ENCODE assay signal across 11 cellular contexts in genomic region chr20:31542201-31542842, GRCh38. TPM values are rescaled to one million over a fixed set of nuclear protein-coding genes. Genes with fewer than 3 reads are reported as not detected.
A peak's percentile ranks its signal among the peaks of the same experiment; 100 is the strongest.
DNase-seq lines count a peak whose midpoint lies in the region; ATAC-seq and TF ChIP-seq lines count a peak whose summit lies in the region.
"Had no signal": no experiment of that assay in that cellular context is flagged by ENCODE, and none has a peak within 500 bp of the region (broad histone marks: within the 10 kb centered on the region; RNA-seq: fewer than 3 reads in every experiment).

No MANE protein-coding gene starts in this region.

- TF ChIP-seq POLR2A in HCT116 (IDR thresholded peaks at IDR 0.05; ENCODE audit: borderline replicate concordance, extremely low read depth, insufficient read depth, insufficient read length) = no peak

- no peak overlapping the region for H2AFZ ChIP-seq in HCT116 (ENCODE audit: low read depth, low read length, poor library complexity, severe bottlenecking)

- CTCF ChIA-PET in HCT116 (lab: Charles Lee) = interaction anchor here (0.9 to 3.2 kb wide), 3 partner anchors 15 to 92 kb away, joined by 3 to 11 read pairs (median 7); no protein-coding TSS in a partner anchor
- CTCF ChIA-PET in Calu3 (lab: Charles Lee) = interaction anchor here (0.8 kb wide), 1 partner anchor 71 kb away, joined by 3 read pairs; no protein-coding TSS in a partner anchor

- H3K27ac Mint-ChIP-seq in activated T-helper 2 cell treated with anti-CD3 and anti-CD28 coated beads, Interferon-gamma antibody, Interleukin-2, Interleukin-4, amounts not matched to agents 10 μg/mL and 5 μg/mL and 100 μg/mL, durations not matched to agents 14 hours and 24 hours and 36 hours = peak overlapping the region; percentile 82
- H3K27ac Mint-ChIP-seq in mesothelial cell of epicardium (peak overlapping the region; percentile 21), Calu3 (ENCODE audit: unreplicated experiment) (no peak overlapping the region)

- H3K36me3 Mint-ChIP-seq in activated T-helper 2 cell treated with anti-CD3 and anti-CD28 coated beads, Interferon-gamma antibody, Interleukin-2, Interleukin-4, amounts not matched to agents 10 μg/mL and 5 μg/mL and 100 μg/mL, durations not matched to agents 14 hours and 24 hours and 36 hours (ENCODE audit: low read depth) = peaks cover 62% of the 10 kb centered on the region
- peaks cover 19% of the 10 kb centered on the region for H3K36me3 Mint-ChIP-seq in mesothelial cell of epicardium
- H3K36me3 Mint-ChIP-seq in Calu3 (ENCODE audit: insufficient read depth, unreplicated experiment) = peaks cover 62% of the 10 kb centered on the region

- no peak overlapping the region for H3K4me2 ChIP-seq in HCT116 (ENCODE audit: low read length)

- no peaks in the 10 kb centered on the region for H3K27me3 Mint-ChIP-seq in activated T-helper 2 cell treated with anti-CD3 and anti-CD28 coated beads, Interferon-gamma antibody, Interleukin-2, Interleukin-4, amounts not matched to agents 10 μg/mL and 5 μg/mL and 100 μg/mL, durations not matched to agents 14 hours and 24 hours and 36 hours (ENCODE audit: low read depth)
- H3K27me3 Mint-ChIP-seq in mesothelial cell of epicardium (ENCODE audit: low read depth) = no peaks in the 10 kb centered on the region
- no peaks in the 10 kb centered on the region for H3K27me3 Mint-ChIP-seq in Calu3 (ENCODE audit: unreplicated experiment)

- H3K9ac ChIP-seq in HCT116 (ENCODE audit: low read length) = no peak overlapping the region

- no peaks in the 10 kb centered on the region for H3K9me3 Mint-ChIP-seq in activated T-helper 2 cell treated with anti-CD3 and anti-CD28 coated beads, Interferon-gamma antibody, Interleukin-2, Interleukin-4, amounts not matched to agents 10 μg/mL and 5 μg/mL and 100 μg/mL, durations not matched to agents 14 hours and 24 hours and 36 hours
- H3K9me3 Mint-ChIP-seq in mesothelial cell of epicardium = no peaks in the 10 kb centered on the region
- no peaks in the 10 kb centered on the region for H3K9me3 Mint-ChIP-seq in Calu3 (ENCODE audit: low read depth, unreplicated experiment)

- TF ChIP-seq RAD21 in HCT116 (IDR thresholded peaks at IDR 0.05; ENCODE audit: low read depth) = no peak

- H3K79me2 ChIP-seq in HCT116 (ENCODE audit: insufficient read depth, low read length) = peaks cover 74% of the 10 kb centered on the region

- RAD21 ChIA-PET in HCT116 (lab: Charles Lee; ENCODE audit: low non-redundant PET in 1 of 2, low total read pairs in 2 of 2, uncharacterized antibody in 2 of 2, unreplicated experiment in 2 of 2) = no interaction called here

- peak overlapping the region; percentile 24; the same call in 1 of the 2 replicates for H3K27ac ChIP-seq in HCT116 (ENCODE audit: low read depth, low read length)

- H3K4me3 ChIP-seq in AG10803 (ENCODE audit: low read length) (no peak overlapping the region), HCT116 (replicated peaks in 1 of 2; ENCODE audit: low read depth in 1 of 2, low read length in 2 of 2) (no peak overlapping the region)

- ATAC-seq in HCT116 = no peak
- ATAC-seq in GM18517 (IDR thresholded peaks at IDR 0.05; ENCODE audit: unreplicated experiment) = no peak
- no peak for ATAC-seq in GM19452 (IDR thresholded peaks at IDR 0.05; ENCODE audit: unreplicated experiment)

- POLR2A ChIA-PET in HCT116 (lab: Charles Lee) = interaction anchor here (1.2 kb wide), 1 partner anchor 11 kb away, joined by 4 read pairs; no protein-coding TSS in a partner anchor

- TF ChIP-seq CTCF in AG10803 (conservative IDR thresholded peaks at IDR 0.05; ENCODE audit: low read length) = no peak
- TF ChIP-seq CTCF in HCT116 (IDR thresholded peaks at IDR 0.05 in 2 of 3, conservative IDR thresholded peaks at IDR 0.05 in 1 of 3; ENCODE audit: borderline replicate concordance in 1 of 3, insufficient read depth in 1 of 3, low read depth in 2 of 3, low read length in 2 of 3) = no peak
- no peak for TF ChIP-seq CTCF in mesothelial cell of epicardium (IDR thresholded peaks at IDR 0.05; ENCODE audit: unreplicated experiment)
- TF ChIP-seq CTCF in Calu3 (IDR thresholded peaks at IDR 0.05; ENCODE audit: unreplicated experiment) = no peak

- H3K9me2 ChIP-seq in HCT116 (ENCODE audit: insufficient read depth) = no peaks in the 10 kb centered on the region

- BruUV-seq in HCT116 (replicated peaks; lab: Mats Ljungman, UMichigan) = no TSS peak
- no TSS peak for BruUV-seq in Calu3 (replicated peaks; lab: Mats Ljungman, UMichigan)

- no peaks in the 10 kb centered on the region for H3K9me3 ChIP-seq in HCT116 (ENCODE audit: control insufficient read depth in 1 of 2, insufficient read depth in 1 of 2, low read depth in 1 of 2, low read length in 2 of 2)

- DNase-seq in AG10803 (ENCODE audit: low read depth) = peak; percentile 53
- DNase-seq in HCT116 (ENCODE audit: low read depth, low spot score) = no peak
- no peak for DNase-seq in activated T-helper 2 cell treated with anti-CD3 and anti-CD28 coated beads, Interferon-gamma antibody, Interleukin-2, Interleukin-4, amounts not matched to agents 10 μg/mL and 5 μg/mL and 100 μg/mL, durations not matched to agents 14 hours and 24 hours and 36 hours (ENCODE audit: low spot score)
- no peak for DNase-seq in mesothelial cell of epicardium (ENCODE audit: low spot score in 2 of 2, unreplicated experiment in 2 of 2)
- no peak for DNase-seq in Calu3
- DNase-seq in cerebellar nuclear complex (lab: John Stamatoyannopoulos, UW) = no peak
- DNase-seq: amniotic stem cell, GDM1, NCI-H1417 treated with DMSO at 0.1 percent for 48 hours had no signal

- peaks cover 26 to 38% of the 10 kb centered on the region in 2 experiments; a peak in 3 of 4 replicates for H3K36me3 ChIP-seq in HCT116 (ENCODE audit: control insufficient read depth in 1 of 2, insufficient read depth in 2 of 2, low read length in 2 of 2)

- H3K4me1 ChIP-seq in HCT116 (ENCODE audit: control insufficient read depth in 1 of 2, insufficient read depth in 2 of 2, low read length in 2 of 2) = peaks cover 0 to 33% of the 10 kb centered on the region in 2 experiments; a peak in 2 of 4 replicates

- no peaks in the 10 kb centered on the region for H4K20me1 ChIP-seq in HCT116 (ENCODE audit: insufficient read depth)

- intact Hi-C loops in HCT116 (cut with micrococcal nuclease) (no loop called here), Calu3 (cut with micrococcal nuclease; ENCODE audit: unreplicated experiment) (no loop called here)
- intact Hi-C loops in activated T-helper 2 cell treated with anti-CD3 and anti-CD28 coated beads, Interferon-gamma antibody, Interleukin-2, Interleukin-4, amounts not matched to agents 10 μg/mL and 5 μg/mL and 100 μg/mL, durations not matched to agents 14 hours and 24 hours and 36 hours (cut with micrococcal nuclease) = loop anchor here (1.0 kb wide), 1 partner anchor 28 kb away; the partner anchor contains the start of gene HM13

- H3K4me3 Mint-ChIP-seq in activated T-helper 2 cell treated with anti-CD3 and anti-CD28 coated beads, Interferon-gamma antibody, Interleukin-2, Interleukin-4, amounts not matched to agents 10 μg/mL and 5 μg/mL and 100 μg/mL, durations not matched to agents 14 hours and 24 hours and 36 hours (ENCODE audit: low read depth) = peak overlapping the region; percentile 38
- H3K4me3 Mint-ChIP-seq in mesothelial cell of epicardium (no peak overlapping the region), Calu3 (ENCODE audit: low read depth, unreplicated experiment) (no peak overlapping the region)

- H3K27me3 ChIP-seq in HCT116 (ENCODE audit: insufficient read depth, low read length) = no peaks in the 10 kb centered on the region

- peaks cover 39% of the 10 kb centered on the region for H3K4me1 Mint-ChIP-seq in activated T-helper 2 cell treated with anti-CD3 and anti-CD28 coated beads, Interferon-gamma antibody, Interleukin-2, Interleukin-4, amounts not matched to agents 10 μg/mL and 5 μg/mL and 100 μg/mL, durations not matched to agents 14 hours and 24 hours and 36 hours (ENCODE audit: low read depth)
- H3K4me1 Mint-ChIP-seq in mesothelial cell of epicardium (peaks cover 25% of the 10 kb centered on the region), Calu3 (ENCODE audit: low read depth, unreplicated experiment) (peaks cover 12% of the 10 kb centered on the region)

TF ChIP-seq in HCT116, 20 proteins besides CTCF, POLR2A, EP300 and RAD21:
- TF ChIP-seq CBX3 (IDR thresholded peaks at IDR 0.05; ENCODE audit: low read depth) = no peak
- no peak for TF ChIP-seq YY1 (IDR thresholded peaks at IDR 0.05; ENCODE audit: extremely low read depth, insufficient replicate concordance, low read depth, low read length)
- no peak for TF ChIP-seq SRF (IDR thresholded peaks at IDR 0.05; ENCODE audit: low read depth)
- no peak for TF ChIP-seq EGR1 (IDR thresholded peaks at IDR 0.05; ENCODE audit: low read depth)
- no peak for TF ChIP-seq EZH2phosphoT487 (IDR thresholded peaks at IDR 0.05; ENCODE audit: borderline replicate concordance)

RNA-seq across cellular contexts. Expression of gene HM13, which starts 28.1 kb away (rescaled TPM):
- total RNA-seq in HCT116 (2021; ENCODE audit: unreplicated experiment) = 183 TPM
- 181 and 193 TPM in 2 replicates for polyA plus RNA-seq in HCT116 (2012)
- 184 and 188 TPM in 2 replicates for total RNA-seq in activated T-helper 2 cell treated with anti-CD3 and anti-CD28 coated beads, Interferon-gamma antibody, Interleukin-2, Interleukin-4, amounts not matched to agents 10 μg/mL and 5 μg/mL and 100 μg/mL, durations not matched to agents 14 hours and 24 hours and 36 hours
- 140 to 143 TPM (median 140 TPM) in 3 replicates for total RNA-seq in mesothelial cell of epicardium
- total RNA-seq in Calu3 (2022) = 342 and 378 TPM in 2 replicates
